In the genomic region with DNA sequence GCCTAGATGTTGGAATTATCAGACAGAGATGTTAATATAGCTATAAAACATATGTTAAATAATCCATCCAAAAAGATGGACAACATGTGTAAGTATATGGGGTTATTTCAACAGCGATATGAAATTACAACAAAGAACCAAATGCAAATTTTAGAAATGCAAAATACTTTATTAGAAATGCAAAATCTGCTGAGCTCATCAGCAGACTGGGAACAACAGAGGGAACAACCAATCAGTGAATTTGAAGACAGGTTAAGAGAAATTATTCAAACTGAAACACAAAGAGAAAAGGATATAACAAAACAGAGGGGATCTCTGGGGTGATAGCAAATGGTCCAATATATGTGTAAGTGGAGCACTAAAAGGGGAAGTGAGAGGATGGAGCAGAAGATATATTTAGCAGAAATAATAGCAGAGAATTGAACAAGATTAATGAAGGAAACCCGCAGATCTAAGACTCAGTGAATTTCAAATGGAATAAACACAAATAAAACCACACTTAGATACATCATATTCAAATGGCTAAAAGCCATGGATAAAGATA, we compare ENCODE assay signal across 32 cellular contexts.
"Had no signal": no experiment of that assay in that cellular context is flagged by ENCODE, and none has a peak within 500 bp of the region (broad histone marks: within the 10 kb centered on the region; RNA-seq: fewer than 3 reads in every experiment).

No MANE protein-coding gene starts in this region.

- H3K36me3 ChIP-seq: adrenal gland, breast epithelium, MG63, SJCRH30, WERI-Rb-1 had no signal

- H2AFZ ChIP-seq: PC-9 had no signal

- H3K4me2 ChIP-seq: PC-9 had no signal

- H3K9me3 ChIP-seq: body of pancreas had no signal

- H3K27ac ChIP-seq: adrenal gland, body of pancreas, breast epithelium, PC-9, SJCRH30, SK-N-MC, WERI-Rb-1 had no signal

- H3K4me1 ChIP-seq: adrenal gland, body of pancreas, breast epithelium, SJCRH30 had no signal

- FAIRE-seq: astrocyte, RCC 7860 had no signal

- H3K27me3 ChIP-seq: adrenal gland, body of pancreas, breast epithelium, MG63, SJCRH30 had no signal

- ATAC-seq: activated CD8-positive, alpha-beta memory T cell treated with anti-CD3 and anti-CD28 coated beads, Interleukin-2, amount 10 ng/mL, durations not matched to agents 7 days and 5 days; body of pancreas had no signal

- H3K4me3 ChIP-seq: adrenal gland, body of pancreas, breast epithelium, MG63, PC-9, SJCRH30, SK-N-MC had no signal

- DNase-seq: activated CD4-positive, alpha-beta memory T cell treated with anti-CD3 and anti-CD28 coated beads, Interleukin-2, amount 10 ng/mL, durations not matched to agents 7 days and 5 days; activated CD4-positive, alpha-beta T cell treated with anti-CD3 and anti-CD28 coated beads for 1 hour; activated CD4-positive, alpha-beta T cell treated with anti-CD3 and anti-CD28 coated beads for 48 hours; activated CD4-positive, CD25-positive, alpha-beta regulatory T cell; activated CD8-positive, alpha-beta memory T cell treated with anti-CD3 and anti-CD28 coated beads for 24 hours; activated CD8-positive, alpha-beta memory T cell treated with anti-CD3 and anti-CD28 coated beads, Interleukin-2, amount 10 ng/mL, durations not matched to agents 7 days and 5 days; activated CD8-positive, alpha-beta memory T cell treated with anti-CD3 and anti-CD28 coated beads, Interleukin-2, amount 50 U/mL, for 48 hours; activated effector memory CD4-positive, alpha-beta T cell treated with Interleukin-2 at 50 U/mL for 16 hours; activated naive CD4-positive, alpha-beta T cell treated with anti-CD3 and anti-CD28 coated beads, Interleukin-2, amount 50 U/mL, for 16 hours; activated naive CD8-positive, alpha-beta T cell treated with anti-CD3 and anti-CD28 coated beads, Interleukin-2, amount 10 ng/mL, durations not matched to agents 7 days and 5 days; activated T-cell treated with anti-CD3 and anti-CD28 coated beads, Interleukin-2, amount 50 U/mL, for 48 hours; adrenal gland; body of pancreas; Karpas-422; MG63; NCI-H1105; NCI-H1417 treated with DMSO at 0.1 percent for 48 hours; NCI-H187 treated with DMSO at 0.1 percent for 48 hours; NCI-H2081; NCI-H226; NCI-H446 treated with DMSO at 0.1 percent for 48 hours; NCI-H524; NCI-H69; PC-9; Right ventricle myocardium superior; SJCRH30; T1000; WERI-Rb-1 had no signal
